In genomic region chr19:41706741-41707501, GRCh38 we compare ENCODE assay signal across 8 cellular contexts. TPM values are rescaled to one million over a fixed set of nuclear protein-coding genes. Genes with fewer than 3 reads are reported as not detected.
DNase-seq lines count a peak whose midpoint lies in the region; ATAC-seq and TF ChIP-seq lines count a peak whose summit lies in the region.

No MANE protein-coding gene starts in this region.

- H4K5ac ChIP-seq in mesendoderm (ENCODE audit: low read length), result no peak overlapping the region

- no peak overlapping the region for H2BK5ac ChIP-seq in mesendoderm (ENCODE audit: low read length)

- H3K79me1 ChIP-seq in mesendoderm (ENCODE audit: low read length), result no peaks in the 10 kb centered on the region

- H3K4me2 ChIP-seq in HCT116 (ENCODE audit: low read length) (peak overlapping the region; percentile 62), mesendoderm (ENCODE audit: low read length) (no peak overlapping the region)

- H2AK5ac ChIP-seq in mesendoderm (ENCODE audit: low read length), result no peak overlapping the region

- H3K36me3 Mint-ChIP-seq in dendritic cell treated with granulocyte-macrophage colony-stimulating factor and Interleukin-4, amounts not matched to agents 40 ng/mL and 50 ng/mL, for 4 days (ENCODE audit: low read depth), result no peaks in the 10 kb centered on the region
- H3K36me3 Mint-ChIP-seq in stimulated activated memory B cell treated with anti-CD40 and anti-IgM and Interleukin-4, amounts not matched to agents 10 μg/mL and 1 μg/mL and 100 μg/mL, for 72 hours, result no peaks in the 10 kb centered on the region

- no peak overlapping the region for H2BK120ac ChIP-seq in mesendoderm (ENCODE audit: low read depth, low read length)

- DNase-seq in HCT116 (ENCODE audit: low read depth, low spot score), result peak; percentile 69
- peak; percentile 49 for DNase-seq in NCI-H345 treated with DMSO at 0.1 percent for 48 hours (lab: John Stamatoyannopoulos, UW; ENCODE audit: unreplicated experiment)
- DNase-seq in activated CD4-positive, alpha-beta T cell treated with anti-CD3 and anti-CD28 coated beads for 48 hours, result peak; percentile 79
- peak; percentile 81 for DNase-seq in mesendoderm

- BruUV-seq in HCT116 (replicated peaks; lab: Mats Ljungman, UMichigan), result no TSS peak

- no peak overlapping the region for H2BK15ac ChIP-seq in mesendoderm (replicated peaks; ENCODE audit: low read depth)

- H3K4ac ChIP-seq in mesendoderm (ENCODE audit: low read depth, low read length), result no peak overlapping the region

- no peaks in the 10 kb centered on the region for H3K9me3 ChIP-seq in HCT116 (ENCODE audit: control insufficient read depth in 1 of 2, insufficient read depth in 1 of 2, low read depth in 1 of 2, low read length in 2 of 2)

- H3K27me3 ChIP-seq in HCT116 (ENCODE audit: insufficient read depth, low read length) (peaks cover 47% of the 10 kb centered on the region), mesendoderm (ENCODE audit: insufficient read depth, low read length, poor library complexity) (no peaks in the 10 kb centered on the region)

- H3K27ac ChIP-seq in C4-2B (no peak overlapping the region), HCT116 (ENCODE audit: low read depth, low read length) (no peak overlapping the region), mesendoderm (ENCODE audit: low read depth, low read length) (no peak overlapping the region)

- H3K4me1 Mint-ChIP-seq in dendritic cell treated with granulocyte-macrophage colony-stimulating factor and Interleukin-4, amounts not matched to agents 40 ng/mL and 50 ng/mL, for 4 days (ENCODE audit: low read depth), result peaks cover 7% of the 10 kb centered on the region
- H3K4me1 Mint-ChIP-seq in stimulated activated memory B cell treated with anti-CD40 and anti-IgM and Interleukin-4, amounts not matched to agents 10 μg/mL and 1 μg/mL and 100 μg/mL, for 72 hours, result peaks cover 12% of the 10 kb centered on the region

- peaks cover 48% of the 10 kb centered on the region for H3K27me3 Mint-ChIP-seq in dendritic cell treated with granulocyte-macrophage colony-stimulating factor and Interleukin-4, amounts not matched to agents 40 ng/mL and 50 ng/mL, for 4 days
- peaks cover 71% of the 10 kb centered on the region for H3K27me3 Mint-ChIP-seq in stimulated activated memory B cell treated with anti-CD40 and anti-IgM and Interleukin-4, amounts not matched to agents 10 μg/mL and 1 μg/mL and 100 μg/mL, for 72 hours

- CTCF ChIA-PET in HCT116 (lab: Charles Lee), result interaction anchor here (0.7 to 2.6 kb wide), 40 partner anchors 9 to 513 kb away, joined by 3 to 41 read pairs (median 5); partner anchors contain the start of gene CEACAM7

- H3K4me1 ChIP-seq in HCT116 (ENCODE audit: control insufficient read depth in 1 of 2, insufficient read depth in 2 of 2, low read length in 2 of 2) (peaks cover 0 to 9% of the 10 kb centered on the region in 2 experiments; a peak in 2 of 4 replicates), mesendoderm (ENCODE audit: control insufficient read depth, low read depth, low read length) (no peaks in the 10 kb centered on the region)

- no peak overlapping the region for H2AFZ ChIP-seq in HCT116 (ENCODE audit: low read depth, low read length, poor library complexity, severe bottlenecking)

- no peak for TF ChIP-seq POLR2A in HCT116 (IDR thresholded peaks at IDR 0.05; ENCODE audit: borderline replicate concordance, extremely low read depth, insufficient read depth, insufficient read length)

- POLR2A ChIA-PET in HCT116 (lab: Charles Lee), result no interaction called here

- no peak overlapping the region for H3K18ac ChIP-seq in mesendoderm (ENCODE audit: low read length)

- H3K9me3 Mint-ChIP-seq in dendritic cell treated with granulocyte-macrophage colony-stimulating factor and Interleukin-4, amounts not matched to agents 40 ng/mL and 50 ng/mL, for 4 days, result no peaks in the 10 kb centered on the region
- no peaks in the 10 kb centered on the region for H3K9me3 Mint-ChIP-seq in stimulated activated memory B cell treated with anti-CD40 and anti-IgM and Interleukin-4, amounts not matched to agents 10 μg/mL and 1 μg/mL and 100 μg/mL, for 72 hours

- H4K20me1 ChIP-seq in HCT116 (ENCODE audit: insufficient read depth), result no peaks in the 10 kb centered on the region

- no peak overlapping the region for H3K56ac ChIP-seq in mesendoderm (ENCODE audit: low read length)

- no peak overlapping the region for H3K23ac ChIP-seq in mesendoderm (ENCODE audit: low read length)

- no peak overlapping the region for H3K27ac Mint-ChIP-seq in dendritic cell treated with granulocyte-macrophage colony-stimulating factor and Interleukin-4, amounts not matched to agents 40 ng/mL and 50 ng/mL, for 4 days
- no peak overlapping the region for H3K27ac Mint-ChIP-seq in stimulated activated memory B cell treated with anti-CD40 and anti-IgM and Interleukin-4, amounts not matched to agents 10 μg/mL and 1 μg/mL and 100 μg/mL, for 72 hours

- H3K9ac ChIP-seq in HCT116 (ENCODE audit: low read length) (no peak overlapping the region), mesendoderm (ENCODE audit: low read length) (no peak overlapping the region)

- H4K8ac ChIP-seq in mesendoderm (ENCODE audit: low read depth, low read length), result no peak overlapping the region

- H3K4me3 ChIP-seq in HCT116 (replicated peaks in 1 of 2; ENCODE audit: low read depth in 1 of 2, low read length in 2 of 2) (peak overlapping the region in 1 of 2 experiments; percentile 18; a peak in 1 of 4 replicates), mesendoderm (ENCODE audit: low read length) (no peak overlapping the region)

- H3K4me3 Mint-ChIP-seq in dendritic cell treated with granulocyte-macrophage colony-stimulating factor and Interleukin-4, amounts not matched to agents 40 ng/mL and 50 ng/mL, for 4 days, result peak overlapping the region; percentile 72
- peak overlapping the region; percentile 55 for H3K4me3 Mint-ChIP-seq in stimulated activated memory B cell treated with anti-CD40 and anti-IgM and Interleukin-4, amounts not matched to agents 10 μg/mL and 1 μg/mL and 100 μg/mL, for 72 hours

- RAD21 ChIA-PET in HCT116 (lab: Charles Lee; ENCODE audit: low non-redundant PET in 1 of 2, low total read pairs in 2 of 2, uncharacterized antibody in 2 of 2, unreplicated experiment in 2 of 2), result no interaction called here

- TF ChIP-seq CTCF in C4-2B (conservative IDR thresholded peaks at IDR 0.05) (peak; percentile 92), HCT116 (IDR thresholded peaks at IDR 0.05 in 2 of 3, conservative IDR thresholded peaks at IDR 0.05 in 1 of 3; ENCODE audit: borderline replicate concordance in 1 of 3, insufficient read depth in 1 of 3, low read depth in 2 of 3, low read length in 2 of 3) (peak; percentile 92 to 100 (median 100))

- H3K36me3 ChIP-seq in HCT116 (ENCODE audit: control insufficient read depth in 1 of 2, insufficient read depth in 2 of 2, low read length in 2 of 2), result no peaks in the 10 kb centered on the region
- H3K36me3 ChIP-seq in mesendoderm (ENCODE audit: control insufficient read depth, insufficient read depth, low read length), result no peaks in the 10 kb centered on the region

- WGBS in mesendoderm (ENCODE audit: extremely low coverage, insufficient coverage, low lambda C conversion rate), result no CpG with 5 or more reads among the region's 26 CpGs

- H3K79me2 ChIP-seq in HCT116 (ENCODE audit: insufficient read depth, low read length) (no peaks in the 10 kb centered on the region), mesendoderm (ENCODE audit: control insufficient read depth, insufficient read depth, low read length) (no peaks in the 10 kb centered on the region)

- H3K9me2 ChIP-seq in HCT116 (ENCODE audit: insufficient read depth), result no peaks in the 10 kb centered on the region

- TF ChIP-seq RAD21 in HCT116 (IDR thresholded peaks at IDR 0.05; ENCODE audit: low read depth), result peak; percentile 63

- intact Hi-C loops in HCT116 (cut with micrococcal nuclease), result loop anchor here (1.0 to 10.0 kb wide), 4 partner anchors 39 to 248 kb away; partner anchors contain the start of gene RABAC1
- intact Hi-C loops in dendritic cell treated with granulocyte-macrophage colony-stimulating factor and Interleukin-4, amounts not matched to agents 40 ng/mL and 50 ng/mL, for 4 days (cut with micrococcal nuclease), result loop anchor here (1.0 kb wide), 1 partner anchor 39 kb away; no protein-coding TSS in a partner anchor

- peak; percentile 97 for ATAC-seq in HCT116
- peak; percentile 69 for ATAC-seq in stimulated activated memory B cell treated with anti-CD40 and anti-IgM and Interleukin-4, amounts not matched to agents 10 μg/mL and 1 μg/mL and 100 μg/mL, for 72 hours
- ATAC-seq in GM18870 (IDR thresholded peaks at IDR 0.05; ENCODE audit: unreplicated experiment), result no peak

TF ChIP-seq in HCT116, 20 proteins besides CTCF, POLR2A, EP300 and RAD21 (continues in another document):
- TF ChIP-seq JUND (IDR thresholded peaks at IDR 0.05) (no peak), EZH2phosphoT487 (IDR thresholded peaks at IDR 0.05; ENCODE audit: borderline replicate concordance) (no peak), SRF (IDR thresholded peaks at IDR 0.05; ENCODE audit: low read depth) (no peak), ZFX (IDR thresholded peaks at IDR 0.05) (no peak), MAX (IDR thresholded peaks at IDR 0.05) (no peak), CBX3 (IDR thresholded peaks at IDR 0.05; ENCODE audit: low read depth) (no peak), FOSL1 (IDR thresholded peaks at IDR 0.05; ENCODE audit: low read depth) (no peak)

RNA-seq across cellular contexts. Expression of gene CEACAM5, which starts 1.5 kb away (rescaled TPM):
- total RNA-seq in HCT116 (2021; ENCODE audit: unreplicated experiment), result 0.22 TPM
- 0.03 TPM in 1 of 2 replicates, not detected in the other for polyA plus RNA-seq in HCT116 (2012)
- not detected for polyA plus RNA-seq in mesendoderm (2013, experiment 1 of 2)
- not detected for polyA plus RNA-seq in mesendoderm (2013, experiment 2 of 2)

RNA-seq across cellular contexts. Expression of gene CEACAM7, which starts 18.9 kb away (rescaled TPM):
- not detected for total RNA-seq in HCT116 (2021; ENCODE audit: unreplicated experiment)
- not detected in 2 replicates for polyA plus RNA-seq in HCT116 (2012)
- polyA plus RNA-seq in mesendoderm (2013, experiment 1 of 2), result not detected
- not detected for polyA plus RNA-seq in mesendoderm (2013, experiment 2 of 2)

RNA-seq across cellular contexts. Expression of gene CEACAM6, which starts 48.4 kb away (rescaled TPM):
- total RNA-seq in HCT116 (2021; ENCODE audit: unreplicated experiment), result 0.59 TPM
- polyA plus RNA-seq in HCT116 (2012), result not detected in 2 replicates
- polyA plus RNA-seq in mesendoderm (2013, experiment 1 of 2), result not detected
- polyA plus RNA-seq in mesendoderm (2013, experiment 2 of 2), result not detected
